In genomic region chr6:138263963-138264362, GRCh38 we compare ENCODE assay signal across 35 cellular contexts. TPM values are rescaled to one million over a fixed set of nuclear protein-coding genes. Genes with fewer than 3 reads are reported as not detected.
"Had no signal": no experiment of that assay in that cellular context is flagged by ENCODE, and none has a peak within 500 bp of the region (broad histone marks: within the 10 kb centered on the region; RNA-seq: fewer than 3 reads in every experiment).

No MANE protein-coding gene starts in this region.

- H3K4me1 ChIP-seq: esophagus squamous epithelium, heart left ventricle, left lung, neural progenitor cell, parathyroid adenoma, prostate gland, transverse colon, vagina had no signal

- H3K9me3 ChIP-seq: esophagus squamous epithelium, heart left ventricle, left lung, prostate gland, transverse colon, vagina had no signal

- H3K27me3 ChIP-seq: esophagus squamous epithelium, heart left ventricle, hepatocyte, left lung, neural progenitor cell, transverse colon, vagina had no signal

- DNase-seq: dermis blood vessel endothelial cell; effector memory CD8-positive, alpha-beta T cell; erythroblast; esophagus squamous epithelium; foreskin melanocyte; heart left ventricle; left cardiac atrium; left lung; mesenchymal stem cell; naive thymus-derived CD4-positive, alpha-beta T cell; right cardiac atrium; stimulated activated CD4-positive, alpha-beta T cell treated with anti-CD3 and anti-CD28 coated beads, Interleukin-15, amount 100 ng/mL, for 24 hours; stimulated activated CD4-positive, alpha-beta T cell treated with anti-CD3 and anti-CD28 coated beads, Interleukin-4, amount 100 ng/mL, for 1 hour; stimulated activated CD8-positive, alpha-beta memory T cell treated with anti-CD3 and anti-CD28 coated beads, Interleukin-4, amount 100 ng/mL, for 48 hours; stimulated activated naive CD4-positive, alpha-beta T cell; stimulated activated naive CD8-positive, alpha-beta T cell treated with anti-CD3 and anti-CD28 coated beads, Interleukin-15, amount 100 ng/mL, for 72 hours; transverse colon had no signal

- H3K27ac ChIP-seq: coronary artery, esophagus squamous epithelium, heart left ventricle, hepatocyte, left lung, neural progenitor cell, parathyroid adenoma, skin epidermis, transverse colon, vagina had no signal

- H3K4me3 ChIP-seq: coronary artery, esophagus squamous epithelium, heart left ventricle, hepatocyte, left lung, neural progenitor cell, prostate gland, skin epidermis, transverse colon, vagina had no signal

- ATAC-seq: effector memory CD8-positive, alpha-beta T cell; heart left ventricle; left cardiac atrium; left lung; naive thymus-derived CD4-positive, alpha-beta T cell; right cardiac atrium; stimulated activated naive CD8-positive, alpha-beta T cell treated with anti-CD3 and anti-CD28 coated beads, Interleukin-15, amount 100 ng/mL, for 72 hours had no signal

- H3K36me3 ChIP-seq: esophagus squamous epithelium, heart left ventricle, neural progenitor cell, prostate gland, transverse colon, vagina had no signal

RNA-seq across cellular contexts. Expression of gene PBOV1, which starts 45.7 kb away (rescaled TPM):
- total RNA-seq: cardiac septum; chondrocyte; dermis blood vessel endothelial cell; esophagus squamous epithelium; heart left ventricle; hepatocyte; kidney; left cardiac atrium; left lung; lower leg skin; lung microvascular endothelial cell; mesothelial cell of epicardium; mucosa of gallbladder; naive thymus-derived CD4-positive, alpha-beta T cell; osteoblast; prostate gland; renal cortical epithelial cell; right cardiac atrium; transverse colon; ureter; vagina had no signal
- polyA plus RNA-seq: heart left ventricle; hepatocyte; naive thymus-derived CD4-positive, alpha-beta T cell; right cardiac atrium; thymus had no signal
